In genomic region chr22:48957311-48957986, GRCh38 we compare ENCODE assay signal across 21 cellular contexts.
DNase-seq lines count a peak whose midpoint lies in the region; ATAC-seq and TF ChIP-seq lines count a peak whose summit lies in the region.
"Had no signal": no experiment of that assay in that cellular context is flagged by ENCODE, and none has a peak within 500 bp of the region (broad histone marks: within the 10 kb centered on the region; RNA-seq: fewer than 3 reads in every experiment).

No MANE protein-coding gene starts in this region.

- DNase-seq in right atrium auricular region (ENCODE audit: low spot score) (peak; percentile 47), heart left ventricle (no peak), lung (ENCODE audit: low spot score) (peak; percentile 26), sciatic nerve (ENCODE audit: low spot score) (peak; percentile 53), OCI-M2 (lab: John Stamatoyannopoulos, UW; ENCODE audit: unreplicated experiment) (no peak)
- DNase-seq: amniotic stem cell; caudate nucleus; effector CD4-positive, alpha-beta T cell; esophagus squamous epithelium; GM23248; kidney glomerular epithelial cell; NCI-H1417 treated with DMSO at 0.1 percent for 48 hours; NCI-H526; retina; stimulated activated CD4-positive, alpha-beta T cell treated with anti-CD3 and anti-CD28 coated beads, Interleukin-12 subunit alpha, Interleukin-12 subunit beta, amount 100 ng/mL, for 4 hours; T-helper 9 cell had no signal

- H3K36me3 ChIP-seq in right atrium auricular region: no peaks in the 10 kb centered on the region
- no peaks in the 10 kb centered on the region for H3K36me3 ChIP-seq in heart left ventricle
- no peaks in the 10 kb centered on the region for H3K36me3 ChIP-seq in lung (ENCODE audit: control insufficient read depth in 2 of 2, insufficient read depth in 2 of 2, low read length in 2 of 2)
- H3K36me3 ChIP-seq: esophagus squamous epithelium had no signal

- intact Hi-C loops in heart left ventricle (cut with DNase I): no loop called here
- intact Hi-C loops in sciatic nerve (cut with DNase I): no loop called here

- H3K27ac ChIP-seq in right atrium auricular region (no peak overlapping the region), heart left ventricle (no peak overlapping the region), lung (ENCODE audit: low read depth in 1 of 2, low read length in 1 of 2) (no peak overlapping the region)
- H3K27ac ChIP-seq: C4-2B, esophagus squamous epithelium, GM23248 had no signal

- no peak for TF ChIP-seq CTCF in right atrium auricular region (IDR thresholded peaks at IDR 0.05)
- TF ChIP-seq CTCF in heart left ventricle (IDR thresholded peaks at IDR 0.05): no peak
- TF ChIP-seq CTCF in lung (IDR thresholded peaks at IDR 0.05; ENCODE audit: control extremely low read depth, extremely low read depth): no peak

- 90 to 94% (median 93%) methylated on average over 10 to 21 of the region's 21 CpGs for WGBS in heart left ventricle, 4 donors
- 90 to 95% methylated on average over 20 to 21 of the region's 21 CpGs for WGBS in lung, 2 donors

- H3K9me3 ChIP-seq in right atrium auricular region: no peaks in the 10 kb centered on the region
- peaks cover 0 to 7% (median 0%) of the 10 kb centered on the region in 12 donors for H3K9me3 ChIP-seq in heart left ventricle
- H3K9me3 ChIP-seq in lung (ENCODE audit: control insufficient read depth in 2 of 2, insufficient read depth in 1 of 2, low read length in 1 of 2): peaks cover 0 to 9% of the 10 kb centered on the region in 2 donors
- H3K9me3 ChIP-seq: esophagus squamous epithelium had no signal

- H3K27me3 ChIP-seq in right atrium auricular region: no peaks in the 10 kb centered on the region
- peaks cover 0 to 41% (median 0%) of the 10 kb centered on the region in 9 donors for H3K27me3 ChIP-seq in heart left ventricle
- H3K27me3 ChIP-seq in lung (ENCODE audit: control insufficient read depth, insufficient read depth): no peaks in the 10 kb centered on the region

- no peak for TF ChIP-seq POLR2A in heart left ventricle (IDR thresholded peaks at IDR 0.05)

- ATAC-seq in heart left ventricle: no peak
- ATAC-seq in lung (ENCODE audit: insufficient read depth, low FRiP score): no peak
- ATAC-seq in sciatic nerve: no peak
- no peak for ATAC-seq in GM21723 (IDR thresholded peaks at IDR 0.05; ENCODE audit: unreplicated experiment)
- ATAC-seq in GM18873 (IDR thresholded peaks at IDR 0.05; ENCODE audit: low FRiP score, unreplicated experiment): no peak
- ATAC-seq in GM19397 (IDR thresholded peaks at IDR 0.05; ENCODE audit: unreplicated experiment): no peak
- ATAC-seq: activated CD4-positive, CD25-positive, alpha-beta regulatory T cell treated with anti-CD3 and anti-CD28 coated beads, Interleukin-2, amount 50 U/mL, for 24 hours had no signal

- H3K4me3 ChIP-seq in right atrium auricular region (no peak overlapping the region), heart left ventricle (no peak overlapping the region), lung (no peak overlapping the region)
- H3K4me3 ChIP-seq: esophagus squamous epithelium, GM23248 had no signal

- H3K4me1 ChIP-seq in right atrium auricular region (no peaks in the 10 kb centered on the region), heart left ventricle (no peaks in the 10 kb centered on the region), lung (ENCODE audit: control insufficient read depth in 2 of 2, insufficient read depth in 2 of 2, low read length in 2 of 2) (peaks cover 0 to 2% of the 10 kb centered on the region in 2 donors)
- H3K4me1 ChIP-seq: esophagus squamous epithelium had no signal

Comparison
In these comparisons a context has a peak if more than half of its experiments do, and no peak if none do; other contexts are left out.
1. DNase-seq: peak in right atrium auricular region (single experiment), lung (single experiment) and sciatic nerve (single experiment); none in heart left ventricle (0 of 5) and OCI-M2 (single experiment).